8 cellular contexts compared by ENCODE assay signal in the genomic region with DNA sequence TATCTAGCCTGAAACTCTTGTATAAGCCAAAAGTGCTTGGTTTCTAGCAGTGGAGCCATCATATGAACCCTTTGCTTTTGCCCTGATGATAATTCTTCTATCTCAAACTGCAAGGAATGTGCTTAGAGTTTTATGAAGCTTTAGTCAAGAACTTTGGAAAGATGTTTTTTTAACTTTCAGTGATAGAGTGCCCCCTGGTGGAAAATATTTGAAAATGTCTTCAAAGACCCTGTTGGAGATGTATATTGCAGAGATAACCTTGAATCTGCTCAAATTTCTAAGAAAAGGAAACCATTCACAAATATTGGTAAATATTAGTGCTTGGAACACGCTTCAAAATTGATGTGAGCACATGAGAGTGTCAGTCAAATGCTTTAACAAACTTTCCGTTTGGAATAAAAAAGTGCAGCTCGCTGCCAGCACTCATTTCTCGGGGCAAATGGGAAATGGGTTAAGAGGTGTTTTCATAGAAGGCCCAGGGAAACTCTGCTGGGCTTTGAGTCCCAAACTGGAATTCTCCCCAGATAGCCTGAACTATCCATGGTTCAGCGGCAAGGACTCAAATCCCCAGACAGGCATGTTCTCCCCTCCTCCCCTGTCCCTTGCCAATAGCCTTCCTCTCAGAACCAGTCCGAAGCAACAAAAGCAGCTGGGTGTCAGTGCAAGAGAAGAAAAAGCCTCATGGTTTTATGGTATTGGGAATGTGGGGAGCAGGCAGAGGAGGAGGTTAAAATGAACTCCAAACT.
DNase-seq lines count a peak whose midpoint lies in the region; ATAC-seq and TF ChIP-seq lines count a peak whose summit lies in the region.

No MANE protein-coding gene starts in this region.

- H3K4me3 Mint-ChIP-seq in CD14-positive monocyte: no peak overlapping the region

- H3K4me3 ChIP-seq in H7 (ENCODE audit: insufficient read depth, low read depth, low read length) (no peak overlapping the region), prostate gland (no peak overlapping the region)

- no peak for ATAC-seq in GM19023 (IDR thresholded peaks at IDR 0.05; ENCODE audit: unreplicated experiment)

- peaks cover 96 to 97% of the 10 kb centered on the region in 2 donors for H3K36me3 Mint-ChIP-seq in CD14-positive monocyte

- no peaks in the 10 kb centered on the region for H3K36me3 ChIP-seq in H7 (replicated peaks; ENCODE audit: control insufficient read depth, insufficient read depth, low read length)
- peaks cover 11 to 24% of the 10 kb centered on the region in 2 donors for H3K36me3 ChIP-seq in prostate gland

- no peaks in the 10 kb centered on the region for H3K9me3 ChIP-seq in prostate gland

- 56% methylated on average over 6 of the region's 6 CpGs for WGBS in prostate gland

- H3K4me1 ChIP-seq in prostate gland (replicated peaks): no peaks in the 10 kb centered on the region

- H3K27me3 ChIP-seq in H7 (ENCODE audit: control insufficient read depth, insufficient read depth, low read length) (no peaks in the 10 kb centered on the region), prostate gland (replicated peaks; ENCODE audit: insufficient read depth) (no peaks in the 10 kb centered on the region)

- no peak overlapping the region for H3K27ac Mint-ChIP-seq in CD14-positive monocyte

- TF ChIP-seq CTCF in CD14-positive monocyte (IDR thresholded peaks at IDR 0.05): peak; percentile 87
- TF ChIP-seq CTCF in prostate gland (IDR thresholded peaks at IDR 0.05): peak; percentile 28 to 68 (median 61)

- intact Hi-C loops in CD14-positive monocyte (cut with micrococcal nuclease) (loop anchor here (2.0 to 10.0 kb wide), 3 partner anchors 238 to 272 kb away; no protein-coding TSS in a partner anchor), prostate gland (cut with DNase I) (loop anchor here (10.0 kb wide), 1 partner anchor 268 kb away; no protein-coding TSS in a partner anchor)

- DNase-seq in CD14-positive monocyte (ENCODE audit: low spot score) (no peak), H7 (peak; percentile 66), RPMI8226 (peak; percentile 50), fibroblast of gingiva (ENCODE audit: low read depth) (peak; percentile 25), prostate gland (ENCODE audit: low spot score) (no peak), COR-L47 (lab: John Stamatoyannopoulos, UW) (no peak)
- DNase-seq in stimulated activated CD8-positive, alpha-beta memory T cell treated with anti-CD3 and anti-CD28 coated beads, Interleukin-4, amount 100 ng/mL, for 48 hours: no peak

- peaks cover 2% of the 10 kb centered on the region for H3K4me1 Mint-ChIP-seq in CD14-positive monocyte

- H3K27me3 Mint-ChIP-seq in CD14-positive monocyte (ENCODE audit: low read depth in 3 of 3): peaks cover 0 to 3% (median 2%) of the 10 kb centered on the region in 3 donors

- H3K27ac ChIP-seq in prostate gland: no peak overlapping the region

- TF ChIP-seq POLR2A in prostate gland (IDR thresholded peaks at IDR 0.05): no peak

- no peaks in the 10 kb centered on the region for H3K9me3 Mint-ChIP-seq in CD14-positive monocyte

Comparison
In these comparisons a context has a peak if more than half of its experiments do, and no peak if none do; other contexts are left out.
1. DNase-seq: peak in H7 (single experiment), RPMI8226 (single experiment) and fibroblast of gingiva (single experiment); none in CD14-positive monocyte (single experiment), prostate gland (single experiment), stimulated activated CD8-positive, alpha-beta memory T cell treated with anti-CD3 and anti-CD28 coated beads, Interleukin-4, amount 100 ng/mL, for 48 hours (single experiment) and COR-L47 (single experiment).